1 cellular context compared by ENCODE assay signal in genomic region chr3:27963519-27963918, GRCh38.
TF ChIP-seq lines count a peak whose summit lies in the region.

No MANE protein-coding gene starts in this region.

TF ChIP-seq in GM12878, 131 proteins besides CTCF, POLR2A, EP300 and RAD21 (continued from another document):
- TF ChIP-seq, protein P1, sequence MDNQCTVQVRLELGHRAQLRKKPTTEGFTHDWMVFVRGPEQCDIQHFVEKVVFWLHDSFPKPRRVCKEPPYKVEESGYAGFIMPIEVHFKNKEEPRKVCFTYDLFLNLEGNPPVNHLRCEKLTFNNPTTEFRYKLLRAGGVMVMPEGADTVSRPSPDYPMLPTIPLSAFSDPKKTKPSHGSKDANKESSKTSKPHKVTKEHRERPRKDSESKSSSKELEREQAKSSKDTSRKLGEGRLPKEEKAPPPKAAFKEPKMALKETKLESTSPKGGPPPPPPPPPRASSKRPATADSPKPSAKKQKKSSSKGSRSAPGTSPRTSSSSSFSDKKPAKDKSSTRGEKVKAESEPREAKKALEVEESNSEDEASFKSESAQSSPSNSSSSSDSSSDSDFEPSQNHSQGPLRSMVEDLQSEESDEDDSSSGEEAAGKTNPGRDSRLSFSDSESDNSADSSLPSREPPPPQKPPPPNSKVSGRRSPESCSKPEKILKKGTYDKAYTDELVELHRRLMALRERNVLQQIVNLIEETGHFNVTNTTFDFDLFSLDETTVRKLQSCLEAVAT (IDR thresholded peaks at IDR 0.05): no peak
- TF ChIP-seq, protein P2, sequence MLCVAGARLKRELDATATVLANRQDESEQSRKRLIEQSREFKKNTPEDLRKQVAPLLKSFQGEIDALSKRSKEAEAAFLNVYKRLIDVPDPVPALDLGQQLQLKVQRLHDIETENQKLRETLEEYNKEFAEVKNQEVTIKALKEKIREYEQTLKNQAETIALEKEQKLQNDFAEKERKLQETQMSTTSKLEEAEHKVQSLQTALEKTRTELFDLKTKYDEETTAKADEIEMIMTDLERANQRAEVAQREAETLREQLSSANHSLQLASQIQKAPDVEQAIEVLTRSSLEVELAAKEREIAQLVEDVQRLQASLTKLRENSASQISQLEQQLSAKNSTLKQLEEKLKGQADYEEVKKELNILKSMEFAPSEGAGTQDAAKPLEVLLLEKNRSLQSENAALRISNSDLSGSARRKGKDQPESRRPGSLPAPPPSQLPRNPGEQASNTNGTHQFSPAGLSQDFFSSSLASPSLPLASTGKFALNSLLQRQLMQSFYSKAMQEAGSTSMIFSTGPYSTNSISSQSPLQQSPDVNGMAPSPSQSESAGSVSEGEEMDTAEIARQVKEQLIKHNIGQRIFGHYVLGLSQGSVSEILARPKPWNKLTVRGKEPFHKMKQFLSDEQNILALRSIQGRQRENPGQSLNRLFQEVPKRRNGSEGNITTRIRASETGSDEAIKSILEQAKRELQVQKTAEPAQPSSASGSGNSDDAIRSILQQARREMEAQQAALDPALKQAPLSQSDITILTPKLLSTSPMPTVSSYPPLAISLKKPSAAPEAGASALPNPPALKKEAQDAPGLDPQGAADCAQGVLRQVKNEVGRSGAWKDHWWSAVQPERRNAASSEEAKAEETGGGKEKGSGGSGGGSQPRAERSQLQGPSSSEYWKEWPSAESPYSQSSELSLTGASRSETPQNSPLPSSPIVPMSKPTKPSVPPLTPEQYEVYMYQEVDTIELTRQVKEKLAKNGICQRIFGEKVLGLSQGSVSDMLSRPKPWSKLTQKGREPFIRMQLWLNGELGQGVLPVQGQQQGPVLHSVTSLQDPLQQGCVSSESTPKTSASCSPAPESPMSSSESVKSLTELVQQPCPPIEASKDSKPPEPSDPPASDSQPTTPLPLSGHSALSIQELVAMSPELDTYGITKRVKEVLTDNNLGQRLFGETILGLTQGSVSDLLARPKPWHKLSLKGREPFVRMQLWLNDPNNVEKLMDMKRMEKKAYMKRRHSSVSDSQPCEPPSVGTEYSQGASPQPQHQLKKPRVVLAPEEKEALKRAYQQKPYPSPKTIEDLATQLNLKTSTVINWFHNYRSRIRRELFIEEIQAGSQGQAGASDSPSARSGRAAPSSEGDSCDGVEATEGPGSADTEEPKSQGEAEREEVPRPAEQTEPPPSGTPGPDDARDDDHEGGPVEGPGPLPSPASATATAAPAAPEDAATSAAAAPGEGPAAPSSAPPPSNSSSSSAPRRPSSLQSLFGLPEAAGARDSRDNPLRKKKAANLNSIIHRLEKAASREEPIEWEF (IDR thresholded peaks at IDR 0.05; ENCODE audit: insufficient replicate concordance, low read depth, low read length): no peak
- no peak for TF ChIP-seq BCL11A (IDR thresholded peaks at IDR 0.05; ENCODE audit: low read depth, low read length)
- TF ChIP-seq HSF1 (IDR thresholded peaks at IDR 0.05; ENCODE audit: low read depth, low read length): no peak
- TF ChIP-seq MTA3 (IDR thresholded peaks at IDR 0.05; ENCODE audit: borderline replicate concordance, low read length): no peak
- no peak for TF ChIP-seq ETV6 (conservative IDR thresholded peaks at IDR 0.05 in 1 of 2, IDR thresholded peaks at IDR 0.05 in 1 of 2; ENCODE audit: borderline replicate concordance in 1 of 2, low read depth in 1 of 2)
- TF ChIP-seq TBL1XR1 (IDR thresholded peaks at IDR 0.05; ENCODE audit: low read depth, low read length): no peak
- TF ChIP-seq SKIL (IDR thresholded peaks at IDR 0.05; ENCODE audit: low read depth, poor library complexity, severe bottlenecking): no peak
- no peak for TF ChIP-seq CBX5 (IDR thresholded peaks at IDR 0.05; ENCODE audit: low read depth)
- TF ChIP-seq, protein P3, sequence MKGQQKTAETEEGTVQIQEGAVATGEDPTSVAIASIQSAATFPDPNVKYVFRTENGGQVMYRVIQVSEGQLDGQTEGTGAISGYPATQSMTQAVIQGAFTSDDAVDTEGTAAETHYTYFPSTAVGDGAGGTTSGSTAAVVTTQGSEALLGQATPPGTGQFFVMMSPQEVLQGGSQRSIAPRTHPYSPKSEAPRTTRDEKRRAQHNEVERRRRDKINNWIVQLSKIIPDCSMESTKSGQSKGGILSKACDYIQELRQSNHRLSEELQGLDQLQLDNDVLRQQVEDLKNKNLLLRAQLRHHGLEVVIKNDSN (IDR thresholded peaks at IDR 0.05; ENCODE audit: borderline replicate concordance, extremely low read length, insufficient read depth, low read depth, low read length): no peak
- TF ChIP-seq RELA (IDR thresholded peaks at IDR 0.05; ENCODE audit: borderline replicate concordance, partially characterized antibody): no peak
- TF ChIP-seq BRCA1 (IDR thresholded peaks at IDR 0.05; ENCODE audit: low read depth, low read length): no peak
- no peak for TF ChIP-seq BCL3 (IDR thresholded peaks at IDR 0.05; ENCODE audit: borderline replicate concordance, insufficient read depth, low read depth, low read length, poor library complexity, severe bottlenecking)
- no peak for TF ChIP-seq BMI1 (IDR thresholded peaks at IDR 0.05; ENCODE audit: borderline replicate concordance)
- no peak for TF ChIP-seq SIX5 (IDR thresholded peaks at IDR 0.05; ENCODE audit: low read depth, low read length, severe bottlenecking)
- no peak for TF ChIP-seq CHD1 (IDR thresholded peaks at IDR 0.05; ENCODE audit: low read depth, low read length)
